24 cellular contexts compared by ENCODE assay signal in the genomic region with DNA sequence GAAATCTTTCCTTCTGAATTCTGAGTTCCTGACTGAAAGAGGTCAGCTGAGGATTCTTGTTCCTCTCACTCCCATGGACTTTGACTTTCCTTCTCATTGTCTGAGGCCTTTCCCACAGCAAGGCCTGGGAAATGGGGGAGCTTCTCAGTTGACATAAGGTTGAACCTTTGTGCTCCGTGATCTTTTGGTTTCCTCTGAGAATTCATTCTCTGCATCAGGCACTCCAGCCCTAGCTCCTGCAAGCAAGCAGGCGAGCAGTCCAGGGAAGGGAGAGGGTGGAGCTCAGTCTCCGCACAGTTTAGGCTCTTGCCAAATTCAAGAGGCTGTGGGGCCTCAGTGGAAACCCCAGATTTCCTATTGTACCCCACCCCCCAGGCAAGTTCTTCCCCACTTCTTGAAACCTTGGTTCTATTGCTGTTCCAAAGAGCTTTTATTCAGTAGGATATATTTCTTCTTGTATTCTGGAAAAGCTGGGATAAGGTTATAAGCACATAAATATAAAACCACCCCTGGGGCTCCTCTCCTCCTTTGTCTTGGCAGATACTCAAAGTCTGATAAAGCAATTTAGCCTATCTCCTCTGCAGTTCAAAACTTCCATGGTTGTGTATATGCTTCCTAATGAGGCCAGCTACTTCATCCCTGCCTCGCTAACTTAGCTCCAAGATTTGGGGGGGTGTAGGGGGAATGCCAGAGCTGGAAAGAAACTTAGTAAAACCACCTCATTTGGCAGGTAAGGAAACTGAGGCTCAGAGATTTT.
"Had no signal": no experiment of that assay in that cellular context is flagged by ENCODE, and none has a peak within 500 bp of the region (broad histone marks: within the 10 kb centered on the region; RNA-seq: fewer than 3 reads in every experiment).

No MANE protein-coding gene starts in this region.

- H3K9me3 ChIP-seq: adrenal gland, MG63, SJCRH30 had no signal

- H3K36me3 ChIP-seq: adrenal gland, MG63, SJCRH30 had no signal

- H3K27me3 ChIP-seq: adrenal gland, MG63, SJCRH30 had no signal

- H3K4me1 ChIP-seq: adrenal gland, SJCRH30 had no signal

- H3K27ac ChIP-seq: adrenal gland, SJCRH30 had no signal

- ATAC-seq: activated CD4-positive, CD25-positive, alpha-beta regulatory T cell treated with anti-CD3 and anti-CD28 coated beads, Interleukin-2, amount 50 U/mL, for 24 hours; activated CD8-positive, alpha-beta T cell treated with anti-CD3 and anti-CD28 coated beads for 36 hours; activated T-cell treated with anti-CD3 and anti-CD28 coated beads, Interleukin-2, amount 50 U/mL, for 72 hours; SK-N-SH treated with all-trans-retinoic acid at 6 μM for 48 hours had no signal

- H3K4me3 ChIP-seq: adrenal gland, MG63, SJCRH30 had no signal

- DNase-seq: activated CD4-positive, alpha-beta T cell treated with anti-CD3 and anti-CD28 coated beads for 4 hours; activated CD8-positive, alpha-beta memory T cell treated with anti-CD3 and anti-CD28 coated beads, Interleukin-2, amount 50 U/mL, for 4 hours; activated CD8-positive, alpha-beta T cell treated with anti-CD3 and anti-CD28 coated beads for 36 hours; activated gamma-delta T cell treated with Interleukin-2 at 50 U/mL for 16 hours; activated naive CD4-positive, alpha-beta T cell treated with anti-CD3 and anti-CD28 coated beads, Interleukin-2, amount 10 ng/mL, durations not matched to agents 7 days and 5 days; activated naive CD8-positive, alpha-beta T cell treated with anti-CD3 and anti-CD28 coated beads, Interleukin-2, amount 10 ng/mL, durations not matched to agents 7 days and 5 days; activated T-cell treated with anti-CD3 and anti-CD28 coated beads, Interleukin-2, amount 50 U/mL, for 72 hours; adrenal gland; anterior cingulate cortex; IMR-90; KG1; MG63; NCI-H1105; NCI-H1436; NCI-H1694 treated with DMSO at 0.1 percent for 48 hours; NCI-H2029 treated with DMSO at 0.1 percent for 48 hours; NCI-H345; NCI-H510A; NCI-H526 treated with DMSO at 0.1 percent for 48 hours; NCI-H82; SJCRH30; SW 1271 had no signal
